8 cellular contexts compared by ENCODE assay signal in genomic region chr1:161727343-161727924, GRCh38. TPM values are rescaled to one million over a fixed set of nuclear protein-coding genes. Genes with fewer than 3 reads are reported as not detected.
DNase-seq lines count a peak whose midpoint lies in the region; FAIRE-seq and TF ChIP-seq lines count a peak whose summit lies in the region.

No MANE protein-coding gene starts in this region.

- peak overlapping the region; percentile 94 for H3K27ac ChIP-seq in brain microvascular endothelial cell
- peak overlapping the region; percentile 80 for H3K27ac ChIP-seq in layer of hippocampus (ENCODE audit: low read depth, low read length)

- TF ChIP-seq CTCF in GM12875 (IDR thresholded peaks at IDR 0.05; ENCODE audit: borderline replicate concordance, insufficient read depth, low read depth, low read length) (no peak), HFFc6 (IDR thresholded peaks at IDR 0.05) (no peak), brain microvascular endothelial cell (IDR thresholded peaks at IDR 0.05; ENCODE audit: low read depth, low read length, missing control alignments) (no peak)

- peak overlapping the region; percentile 89 for H3K4me3 Mint-ChIP-seq in HFFc6

- peak; percentile 71 for DNase-seq in HFFc6
- DNase-seq in RCC 7860 (ENCODE audit: low spot score): peak; percentile 35
- peak; percentile 79 for DNase-seq in brain microvascular endothelial cell
- DNase-seq in stromal cell of bone marrow (ENCODE audit: low read depth): peak; percentile 43
- no peak for DNase-seq in NCI-H187 treated with DMSO at 0.1 percent for 48 hours (lab: John Stamatoyannopoulos, UW)
- DNase-seq in cortex of kidney (lab: John Stamatoyannopoulos, UW): no peak

- H3K36me3 ChIP-seq in brain microvascular endothelial cell (replicated peaks): no peaks in the 10 kb centered on the region

- H3K4me1 Mint-ChIP-seq in HFFc6 (ENCODE audit: low read depth): peaks cover 87% of the 10 kb centered on the region

- no peaks in the 10 kb centered on the region for H3K27me3 ChIP-seq in brain microvascular endothelial cell (replicated peaks)
- no peaks in the 10 kb centered on the region for H3K27me3 ChIP-seq in layer of hippocampus (ENCODE audit: control insufficient read depth, insufficient read depth, low read length)

- H3K9me3 Mint-ChIP-seq in HFFc6: no peaks in the 10 kb centered on the region

- in situ Hi-C loops in brain microvascular endothelial cell (cut with HindIII; ENCODE audit: low pct_ligation_motif_present, low sequenced_read_pairs): no loop called here

- H3K36me3 Mint-ChIP-seq in HFFc6 (ENCODE audit: low read depth): no peaks in the 10 kb centered on the region

- no peaks in the 10 kb centered on the region for H3K27me3 Mint-ChIP-seq in HFFc6 (ENCODE audit: insufficient read depth)

- no peak for FAIRE-seq in RCC 7860 (lab: Jason Lieb, UNC)

- H3K27ac Mint-ChIP-seq in HFFc6: peak overlapping the region; percentile 95

- peak overlapping the region; percentile 96 for H3K4me3 ChIP-seq in GM12875 (ENCODE audit: low read depth, low read length)
- peak overlapping the region; percentile 70 for H3K4me3 ChIP-seq in brain microvascular endothelial cell (ENCODE audit: low read depth, low read length)

RNA-seq across cellular contexts. Expression of gene FCRLB, which starts 6.1 kb away (rescaled TPM):
- 1 to 10 TPM; 3.3 to 5.1 (median 3.7) TPM for total RNA-seq in HFFc6 (2021; fragmentation: NEBNext Ultra II Directional; extraction: Animal tissue kit (Norgen Biotek cat#: 25700))

RNA-seq across cellular contexts. Expression of gene FCRLA, which starts 20.4 kb away (rescaled TPM):
- 1 to 10 TPM; 2.3 to 5.1 (median 2.9) TPM for total RNA-seq in HFFc6 (2021; fragmentation: NEBNext Ultra II Directional; extraction: Animal tissue kit (Norgen Biotek cat#: 25700))

RNA-seq across cellular contexts. Expression of gene DUSP12, which starts 22.2 kb away (rescaled TPM):
- total RNA-seq in HFFc6 (2021; fragmentation: NEBNext Ultra II Directional; extraction: Animal tissue kit (Norgen Biotek cat#: 25700)): 10 to 100 TPM; 31.9 to 38.0 (median 36.4) TPM

RNA-seq across cellular contexts. Expression of gene ATF6, which starts 38.7 kb away (rescaled TPM):
- 10 to 100 TPM; 23.7 to 29.9 (median 27.6) TPM for total RNA-seq in HFFc6 (2021; fragmentation: NEBNext Ultra II Directional; extraction: Animal tissue kit (Norgen Biotek cat#: 25700))

Comparison
In these comparisons a context has a peak if more than half of its experiments do, and no peak if none do; other contexts are left out.
1. DNase-seq: peak in HFFc6 (single experiment), RCC 7860 (single experiment), brain microvascular endothelial cell (single experiment) and stromal cell of bone marrow (single experiment); none in NCI-H187 treated with DMSO at 0.1 percent for 48 hours (single experiment) and cortex of kidney (single experiment).